ENCODE assay signal across 22 cellular contexts in genomic region chr2:39359453-39360038, GRCh38.
"Had no signal": no experiment of that assay in that cellular context is flagged by ENCODE, and none has a peak within 500 bp of the region (broad histone marks: within the 10 kb centered on the region; RNA-seq: fewer than 3 reads in every experiment).

No MANE protein-coding gene starts in this region.

- ATAC-seq: activated CD8-positive, alpha-beta memory T cell treated with anti-CD3 and anti-CD28 coated beads, Interleukin-2, amount 10 ng/mL, durations not matched to agents 7 days and 5 days; activated CD8-positive, alpha-beta T cell treated with anti-CD3 and anti-CD28 coated beads for 36 hours; activated naive CD8-positive, alpha-beta T cell treated with anti-CD3 and anti-CD28 coated beads, Interleukin-2, amount 50 U/mL, for 24 hours; left lobe of liver; lower lobe of right lung; stimulated activated naive B cell treated with anti-CD40 and anti-IgM and Interleukin-4, amounts not matched to agents 10 μg/mL and 1 μg/mL and 100 μg/mL, for 72 hours had no signal

- H3K9me3 ChIP-seq: testis had no signal

- H3K27ac ChIP-seq: lower lobe of right lung, sigmoid colon, testis, VCaP had no signal

- H3K4me3 ChIP-seq: lower lobe of right lung, sigmoid colon, testis had no signal

- H3K27ac Mint-ChIP-seq: activated CD4-positive, alpha-beta T cell treated with anti-CD3 and anti-CD28 coated beads, Interleukin-2, amount 10 ng/mL, durations not matched to agents 7 days and 5 days; activated CD8-positive, alpha-beta memory T cell treated with anti-CD3 and anti-CD28 coated beads, Interleukin-2, amount 10 ng/mL, durations not matched to agents 7 days and 5 days; activated CD8-positive, alpha-beta T cell treated with anti-CD3 and anti-CD28 coated beads for 36 hours; immature natural killer cell; type B pancreatic cell had no signal

- H3K27me3 ChIP-seq: sigmoid colon, testis had no signal

- H3K27me3 Mint-ChIP-seq: activated CD4-positive, alpha-beta T cell treated with anti-CD3 and anti-CD28 coated beads, Interleukin-2, amount 10 ng/mL, durations not matched to agents 7 days and 5 days; activated CD8-positive, alpha-beta memory T cell treated with anti-CD3 and anti-CD28 coated beads, Interleukin-2, amount 10 ng/mL, durations not matched to agents 7 days and 5 days; activated CD8-positive, alpha-beta T cell treated with anti-CD3 and anti-CD28 coated beads for 36 hours; activated naive CD8-positive, alpha-beta T cell treated with anti-CD3 and anti-CD28 coated beads, Interleukin-2, amount 50 U/mL, for 24 hours; naive B cell; stimulated activated naive B cell treated with anti-CD40 and anti-IgM and Interleukin-4, amounts not matched to agents 10 μg/mL and 1 μg/mL and 100 μg/mL, for 72 hours; type B pancreatic cell had no signal

- H3K4me1 Mint-ChIP-seq: activated CD4-positive, alpha-beta T cell treated with anti-CD3 and anti-CD28 coated beads, Interleukin-2, amount 10 ng/mL, durations not matched to agents 7 days and 5 days; immature natural killer cell; naive B cell had no signal

- DNase-seq: activated CD4-positive, alpha-beta T cell treated with anti-CD3 and anti-CD28 coated beads, Interleukin-2, amount 10 ng/mL, durations not matched to agents 7 days and 5 days; activated CD4-positive, CD25-positive, alpha-beta regulatory T cell treated with anti-CD3 and anti-CD28 coated beads, Interleukin-2, amount 50 U/mL, for 72 hours; activated CD8-positive, alpha-beta memory T cell treated with anti-CD3 and anti-CD28 coated beads, Interleukin-2, amount 10 ng/mL, durations not matched to agents 7 days and 5 days; activated CD8-positive, alpha-beta T cell treated with anti-CD3 and anti-CD28 coated beads for 36 hours; activated effector memory CD4-positive, alpha-beta T cell treated with anti-CD3 and anti-CD28 coated beads, Interleukin-2, amount 50 U/mL, for 16 hours; activated naive CD4-positive, alpha-beta T cell treated with anti-CD3 and anti-CD28 coated beads, Interleukin-2, amount 50 U/mL, for 16 hours; activated naive CD8-positive, alpha-beta T cell treated with anti-CD3 and anti-CD28 coated beads, Interleukin-2, amount 50 U/mL, for 24 hours; activated T-cell treated with anti-CD3 and anti-CD28 coated beads for 4 hours; cortex of kidney; foreskin fibroblast; immature natural killer cell; lower lobe of right lung; naive B cell; nucleus accumbens; sigmoid colon; stimulated activated CD4-positive, alpha-beta T cell treated with anti-CD3 and anti-CD28 coated beads, Interleukin-2, amount 100 ng/mL, for 48 hours; stimulated activated CD8-positive, alpha-beta memory T cell treated with anti-CD3 and anti-CD28 coated beads, Interleukin-4, amount 100 ng/mL, for 48 hours; stimulated activated naive B cell treated with anti-CD40 and anti-IgM and Interleukin-4, amounts not matched to agents 10 μg/mL and 1 μg/mL and 100 μg/mL, for 72 hours; testis had no signal

- H3K4me3 Mint-ChIP-seq: activated CD4-positive, alpha-beta T cell treated with anti-CD3 and anti-CD28 coated beads, Interleukin-2, amount 10 ng/mL, durations not matched to agents 7 days and 5 days; activated CD8-positive, alpha-beta memory T cell treated with anti-CD3 and anti-CD28 coated beads, Interleukin-2, amount 10 ng/mL, durations not matched to agents 7 days and 5 days; activated CD8-positive, alpha-beta T cell treated with anti-CD3 and anti-CD28 coated beads for 36 hours; activated naive CD8-positive, alpha-beta T cell treated with anti-CD3 and anti-CD28 coated beads, Interleukin-2, amount 50 U/mL, for 24 hours; immature natural killer cell; stimulated activated naive B cell treated with anti-CD40 and anti-IgM and Interleukin-4, amounts not matched to agents 10 μg/mL and 1 μg/mL and 100 μg/mL, for 72 hours; type B pancreatic cell had no signal
